In the genomic region with DNA sequence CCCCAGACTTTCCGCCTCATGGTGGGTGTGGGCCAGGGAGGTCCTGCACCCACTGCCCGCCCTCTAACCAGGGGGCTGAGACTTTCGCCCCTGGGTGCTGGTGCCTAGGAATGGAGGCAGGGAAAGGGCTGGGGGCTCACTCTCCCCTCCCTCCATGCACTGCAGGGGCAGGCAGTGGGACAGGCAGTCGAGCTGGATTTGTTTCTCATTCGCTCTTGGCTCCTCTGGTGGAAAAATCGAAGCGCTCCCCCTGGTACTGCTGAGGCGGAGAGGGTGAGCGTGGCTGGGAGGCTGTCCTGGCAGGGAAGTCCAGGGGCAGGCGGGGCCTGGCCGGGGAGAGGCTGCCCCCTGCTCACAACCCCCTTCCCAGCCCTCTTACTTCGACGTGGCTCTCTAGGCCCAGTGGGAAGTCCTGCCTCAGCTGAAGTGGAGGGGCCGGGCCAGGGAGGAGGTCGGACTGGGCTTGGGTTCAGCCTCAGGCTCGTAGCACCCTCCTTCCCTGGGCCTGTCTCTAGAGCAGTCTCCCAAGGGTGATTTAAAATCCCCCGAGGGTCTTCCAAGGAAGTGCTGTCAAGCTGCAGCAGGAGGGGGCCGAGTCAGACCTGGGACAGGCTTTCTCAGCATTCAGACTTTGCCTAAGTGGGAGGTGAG, we compare ENCODE assay signal across 20 cellular contexts. TPM values are rescaled to one million over a fixed set of nuclear protein-coding genes. Genes with fewer than 3 reads are reported as not detected.
DNase-seq lines count a peak whose midpoint lies in the region; ATAC-seq, FAIRE-seq and TF ChIP-seq lines count a peak whose summit lies in the region.
"Had no signal": no experiment of that assay in that cellular context is flagged by ENCODE, and none has a peak within 500 bp of the region (broad histone marks: within the 10 kb centered on the region; RNA-seq: fewer than 3 reads in every experiment).

No MANE protein-coding gene starts in this region.

- POLR2A ChIA-PET in H1 (lab: Charles Lee; ENCODE audit: partially characterized antibody) = no interaction called here

- FAIRE-seq in H1 (lab: Jason Lieb, UNC) = no peak
- FAIRE-seq: small intestine had no signal

- H4K8ac ChIP-seq in H9 (replicated peaks; ENCODE audit: insufficient read length, low read depth, low read length) = no peak overlapping the region
- peak overlapping the region; percentile 72; the same call in 1 of the 2 replicates for H4K8ac ChIP-seq in H1 (ENCODE audit: extremely low read depth, insufficient read depth, low read length)

- TF ChIP-seq POLR2A in H1 (IDR thresholded peaks at IDR 0.05; ENCODE audit: control extremely low read depth in 1 of 2, low read depth in 2 of 2, low read length in 2 of 2) = no peak

- ATAC-seq in thoracic aorta (ENCODE audit: insufficient number of reproducible peaks, low FRiP score, low read depth) (no peak), HG02759 (IDR thresholded peaks at IDR 0.05; ENCODE audit: unreplicated experiment) (no peak)
- no peak for ATAC-seq in stimulated activated naive CD8-positive, alpha-beta T cell treated with anti-CD3 and anti-CD28 coated beads, Interleukin-15, amount 100 ng/mL, for 72 hours
- ATAC-seq: esophagus mucosa, left lobe of liver had no signal

- H2BK12ac ChIP-seq in H9 (ENCODE audit: insufficient read length, low read depth, low read length) = no peak overlapping the region
- H2BK12ac ChIP-seq in H1 (ENCODE audit: low read depth, low read length) = no peak overlapping the region

- H3K27ac Mint-ChIP-seq in H9 = no peak overlapping the region; a peak in 1 of 7 replicates
- H3K27ac Mint-ChIP-seq in mesothelial cell of epicardium = peak overlapping the region; percentile 82
- H3K27ac Mint-ChIP-seq in stimulated activated naive CD8-positive, alpha-beta T cell treated with anti-CD3 and anti-CD28 coated beads, Interleukin-15, amount 100 ng/mL, for 72 hours = no peak overlapping the region
- H3K27ac Mint-ChIP-seq: dendritic cell treated with granulocyte-macrophage colony-stimulating factor and Interleukin-4, amounts not matched to agents 40 ng/mL and 50 ng/mL, for 4 days; IgD-negative memory B cell had no signal

- H3K4me3 ChIP-seq in H1 (ENCODE audit: extremely low read depth in 1 of 4, insufficient read depth in 2 of 4, low read depth in 3 of 4, low read length in 4 of 4) (no peak overlapping the region), thoracic aorta (peak overlapping the region; percentile 7)
- H3K4me3 ChIP-seq: BLaER1 treated with 17β-estradiol and CSF1 and Interleukin-3, amounts not matched to agents 10 nM and 100 nM had no signal

- H3K79me1 ChIP-seq in H9 (ENCODE audit: insufficient read depth, low read depth, low read length, poor library complexity, severe bottlenecking) (no peaks in the 10 kb centered on the region), H1 (ENCODE audit: low read depth, low read length) (no peaks in the 10 kb centered on the region)

- H3K36me3 ChIP-seq in H1 (ENCODE audit: control insufficient read depth in 2 of 4, insufficient read depth in 4 of 4, low read length in 3 of 4) (no peaks in the 10 kb centered on the region), thoracic aorta (no peaks in the 10 kb centered on the region)
- H3K36me3 ChIP-seq: BLaER1 treated with 17β-estradiol and CSF1 and Interleukin-3, amounts not matched to agents 10 nM and 100 nM had no signal

- DNase-seq in H9 (peak; percentile 31), H1 (ENCODE audit: low read depth in 1 of 2, low spot score in 2 of 2) (no peak), mesothelial cell of epicardium (ENCODE audit: low spot score in 2 of 2, unreplicated experiment in 2 of 2) (no peak), thoracic aorta (ENCODE audit: low spot score) (no peak), cerebellum (ENCODE audit: low spot score) (no peak)
- no peak for DNase-seq in stimulated activated naive CD8-positive, alpha-beta T cell treated with anti-CD3 and anti-CD28 coated beads, Interleukin-15, amount 100 ng/mL, for 72 hours
- DNase-seq in activated naive CD4-positive, alpha-beta T cell treated with anti-CD3 and anti-CD28 coated beads, Interleukin-2, amount 50 U/mL, for 16 hours = no peak
- DNase-seq: GOT3; hippocampal formation; NCI-H1092; NK-92 treated with Interleukin-12 subunit alpha and Interleukin-12 subunit beta, amount 100 ng/mL, for 24 hours; small intestine; stimulated activated naive CD4-positive, alpha-beta T cell had no signal

- H2BK15ac ChIP-seq in H9 (ENCODE audit: low read depth, low read length) (no peak overlapping the region), H1 (ENCODE audit: low read length) (0 out of 2 replicates have a peak overlapping the region, but pooled peaks have one; percentile 81)

- H3T11ph ChIP-seq in H9 (ENCODE audit: low read length) = no peak overlapping the region

- no peak overlapping the region for H2BK20ac ChIP-seq in H9 (ENCODE audit: low read depth, low read length, poor library complexity, severe bottlenecking)
- no peak overlapping the region for H2BK20ac ChIP-seq in H1 (ENCODE audit: low read length)

- H2AFZ ChIP-seq in H9 (ENCODE audit: low read length) (no peak overlapping the region), H1 (ENCODE audit: low read length) (no peak overlapping the region)

- H3K4ac ChIP-seq in H9 (ENCODE audit: low read depth, low read length) (no peak overlapping the region), H1 (replicated peaks; ENCODE audit: insufficient read length, low read depth, low read length) (no peak overlapping the region)

- H3K36me3 Mint-ChIP-seq in H9 (ENCODE audit: insufficient read depth in 1 of 3, low read depth in 3 of 3) (no peaks in the 10 kb centered on the region; a peak in 1 of 7 replicates), mesothelial cell of epicardium (no peaks in the 10 kb centered on the region)
- H3K36me3 Mint-ChIP-seq: IgD-negative memory B cell had no signal

- TF ChIP-seq CTCF in H9 (conservative IDR thresholded peaks at IDR 0.05) (no peak), H1 (IDR thresholded peaks at IDR 0.05; ENCODE audit: control extremely low read depth in 1 of 3, insufficient read depth in 1 of 3, low read depth in 1 of 3, low read length in 3 of 3) (no peak), mesothelial cell of epicardium (IDR thresholded peaks at IDR 0.05; ENCODE audit: unreplicated experiment) (no peak), thoracic aorta (IDR thresholded peaks at IDR 0.05) (no peak)

- H4K20me1 ChIP-seq in H9 (ENCODE audit: control insufficient read depth, insufficient read depth, insufficient read length) (no peaks in the 10 kb centered on the region), H1 (replicated peaks in 1 of 2; ENCODE audit: control insufficient read depth in 1 of 2, insufficient read depth in 2 of 2, low read length in 2 of 2) (no peaks in the 10 kb centered on the region)
- H4K20me1 ChIP-seq: BLaER1 treated with 17β-estradiol and CSF1 and Interleukin-3, amounts not matched to agents 10 nM and 100 nM had no signal

- H3K27me3 ChIP-seq in H9 (ENCODE audit: insufficient read depth, low read length) = no peaks in the 10 kb centered on the region
- no peaks in the 10 kb centered on the region for H3K27me3 ChIP-seq in H1 (replicated peaks in 1 of 4; ENCODE audit: control insufficient read depth in 3 of 4, extremely low read depth in 1 of 4, insufficient read depth in 3 of 4, low read length in 3 of 4)
- H3K27me3 ChIP-seq in thoracic aorta (replicated peaks; ENCODE audit: insufficient read depth) = no peaks in the 10 kb centered on the region
- H3K27me3 ChIP-seq: BLaER1 treated with 17β-estradiol and CSF1 and Interleukin-3, amounts not matched to agents 10 nM and 100 nM; neutrophil had no signal

- H3K79me2 ChIP-seq in H9 (ENCODE audit: insufficient read depth, low read length) = no peaks in the 10 kb centered on the region
- H3K79me2 ChIP-seq in H1 (ENCODE audit: control insufficient read depth in 1 of 2, insufficient read depth in 2 of 2, low read length in 2 of 2) = no peaks in the 10 kb centered on the region

- no peak for TF ChIP-seq EP300 in H1 (IDR thresholded peaks at IDR 0.05; ENCODE audit: borderline replicate concordance in 1 of 2, low read depth in 2 of 2, low read length in 2 of 2)

- H4K5ac ChIP-seq in H9 (ENCODE audit: insufficient read length, low read depth, low read length) (no peak overlapping the region), H1 (ENCODE audit: insufficient read length, low read depth, low read length) (no peak overlapping the region)

- H3K4me1 ChIP-seq in H9 (ENCODE audit: insufficient read depth, low read length) (no peaks in the 10 kb centered on the region), H1 (replicated peaks in 1 of 4; ENCODE audit: control insufficient read depth in 3 of 4, insufficient read depth in 4 of 4, low read length in 3 of 4) (peaks cover 0 to 10% (median 3%) of the 10 kb centered on the region in 4 experiments; a peak in 4 of 7 replicates), thoracic aorta (ENCODE audit: control insufficient read depth in 1 of 2, low read depth in 2 of 2) (peaks cover 17 to 38% of the 10 kb centered on the region in 2 donors)

- H2BK120ac ChIP-seq in H9 (ENCODE audit: low read depth, low read length, poor library complexity, severe bottlenecking) = no peak overlapping the region
- H2BK120ac ChIP-seq in H1 (replicated peaks; ENCODE audit: low read depth, low read length) = no peak overlapping the region

- H3K23me2 ChIP-seq in H9 (ENCODE audit: insufficient read length, low read depth, low read length, poor library complexity, severe bottlenecking) = no peaks in the 10 kb centered on the region
- H3K23me2 ChIP-seq in H1 (ENCODE audit: low read depth, low read length) = no peaks in the 10 kb centered on the region

- no peak overlapping the region for H2BK5ac ChIP-seq in H9 (ENCODE audit: insufficient read length, low read length)
- no peak overlapping the region for H2BK5ac ChIP-seq in H1 (ENCODE audit: low read depth, low read length)

- CTCF ChIA-PET in H1 (lab: Charles Lee; ENCODE audit: partially characterized antibody) = interaction anchor here (1.3 to 6.9 kb wide), 4 partner anchors 11 to 80 kb away, joined by 3 to 46 read pairs (median 4); no protein-coding TSS in a partner anchor

- H3K27ac ChIP-seq in H9 (ENCODE audit: insufficient read length, low read depth, low read length) = no peak overlapping the region
- no peak overlapping the region for H3K27ac ChIP-seq in H1 (ENCODE audit: low read depth, low read length)
- H3K27ac ChIP-seq in thoracic aorta = peak overlapping the region in 1 of 2 donors; percentile 26
- H3K27ac ChIP-seq: BLaER1 treated with 17β-estradiol and CSF1 and Interleukin-3, amounts not matched to agents 10 nM and 100 nM; neutrophil had no signal

- no CpG with 5 or more reads among the region's 18 CpGs for WGBS in H9 (ENCODE audit: extremely low coverage, insufficient read length, low lambda C conversion rate)
- WGBS in H1 (ENCODE audit: extremely low coverage in 1 of 2, insufficient coverage in 1 of 2, insufficient read length in 1 of 2, insufficient replicate concordance in 2 of 2, low coverage in 1 of 2, low lambda C conversion rate in 2 of 2, missing lambda C conversion rate in 1 of 2), 2 experiments = 85% methylated on average over 16 of the region's 18 CpGs; no CpG with 5 or more reads in 1 of the 2 experiments

- H3K9me3 ChIP-seq in H9 (ENCODE audit: control insufficient read depth, low read depth, low read length) = no peaks in the 10 kb centered on the region
- no peaks in the 10 kb centered on the region for H3K9me3 ChIP-seq in H1 (ENCODE audit: insufficient read depth in 2 of 2, low read depth in 1 of 2, low read length in 1 of 2)
- H3K9me3 ChIP-seq in thoracic aorta = no peaks in the 10 kb centered on the region
- H3K9me3 ChIP-seq: BLaER1 treated with 17β-estradiol and CSF1 and Interleukin-3, amounts not matched to agents 10 nM and 100 nM; neutrophil had no signal

- TF ChIP-seq RAD21 in H1 (IDR thresholded peaks at IDR 0.05 in 1 of 2, conservative IDR thresholded peaks at IDR 0.05 in 1 of 2; ENCODE audit: low read depth in 2 of 2, low read length in 2 of 2) = no peak

- no peak overlapping the region for H3K4me2 ChIP-seq in H9 (ENCODE audit: insufficient read depth, insufficient read length, low read length)
- no peak overlapping the region for H3K4me2 ChIP-seq in H1 (ENCODE audit: insufficient read depth in 1 of 2, low read depth in 2 of 2, low read length in 2 of 2)

- H3K23ac ChIP-seq in H9 (ENCODE audit: insufficient read length, low read depth, low read length) = no peak overlapping the region
- H3K23ac ChIP-seq in H1 (ENCODE audit: insufficient read length) = no peak overlapping the region

- no peak overlapping the region for H3K56ac ChIP-seq in H9 (ENCODE audit: insufficient read length, low read depth, low read length)
- no peak overlapping the region for H3K56ac ChIP-seq in H1 (replicated peaks; ENCODE audit: insufficient read length, low read depth, low read length)

- no peak overlapping the region for H4K91ac ChIP-seq in H9 (ENCODE audit: insufficient read length, low read depth, low read length)
- no peak overlapping the region for H4K91ac ChIP-seq in H1 (replicated peaks; ENCODE audit: insufficient read length, low read length)

- H3K14ac ChIP-seq in H9 (ENCODE audit: insufficient read depth, low read length) (no peak overlapping the region), H1 (ENCODE audit: insufficient read length) (no peak overlapping the region)

- no peak overlapping the region for H2AK5ac ChIP-seq in H9 (ENCODE audit: insufficient read length, low read length)
- no peak overlapping the region for H2AK5ac ChIP-seq in H1 (ENCODE audit: low read depth, low read length)

- H3K9ac ChIP-seq in H9 (ENCODE audit: extremely low read depth, insufficient read length, low read length) (no peak overlapping the region), H1 (replicated peaks in 1 of 4; ENCODE audit: extremely low read depth in 1 of 4, low read depth in 3 of 4, low read length in 3 of 4) (no peak overlapping the region)

- H3K27me3 Mint-ChIP-seq in H9 (ENCODE audit: low read depth) (peaks cover 25% of the 10 kb centered on the region), mesothelial cell of epicardium (ENCODE audit: low read depth) (no peaks in the 10 kb centered on the region)
- peaks cover 40% of the 10 kb centered on the region for H3K27me3 Mint-ChIP-seq in stimulated activated naive CD8-positive, alpha-beta T cell treated with anti-CD3 and anti-CD28 coated beads, Interleukin-15, amount 100 ng/mL, for 72 hours

- no peak overlapping the region for H3K18ac ChIP-seq in H9 (ENCODE audit: insufficient read length, low read depth, low read length)
- H3K18ac ChIP-seq in H1 (ENCODE audit: extremely low read depth, low read length) = no peak overlapping the region; the same call in 1 of the 2 replicates

- no peak overlapping the region for H3K4me3 Mint-ChIP-seq in H9
- H3K4me3 Mint-ChIP-seq in mesothelial cell of epicardium = no peak overlapping the region
- H3K4me3 Mint-ChIP-seq in stimulated activated naive CD8-positive, alpha-beta T cell treated with anti-CD3 and anti-CD28 coated beads, Interleukin-15, amount 100 ng/mL, for 72 hours = no peak overlapping the region
- H3K4me3 Mint-ChIP-seq: dendritic cell treated with granulocyte-macrophage colony-stimulating factor and Interleukin-4, amounts not matched to agents 40 ng/mL and 50 ng/mL, for 4 days; IgD-negative memory B cell had no signal

- H3K9me3 Mint-ChIP-seq in H9 (no peaks in the 10 kb centered on the region), mesothelial cell of epicardium (no peaks in the 10 kb centered on the region)
- H3K9me3 Mint-ChIP-seq in stimulated activated naive CD8-positive, alpha-beta T cell treated with anti-CD3 and anti-CD28 coated beads, Interleukin-15, amount 100 ng/mL, for 72 hours = no peaks in the 10 kb centered on the region
- H3K9me3 Mint-ChIP-seq: dendritic cell treated with granulocyte-macrophage colony-stimulating factor and Interleukin-4, amounts not matched to agents 40 ng/mL and 50 ng/mL, for 4 days had no signal

- H3K4me1 Mint-ChIP-seq in H9 = peaks cover 3 to 21% of the 10 kb centered on the region in 2 experiments; a peak in 3 of 4 replicates
- H3K4me1 Mint-ChIP-seq in mesothelial cell of epicardium = peaks cover 61% of the 10 kb centered on the region
- no peaks in the 10 kb centered on the region for H3K4me1 Mint-ChIP-seq in stimulated activated naive CD8-positive, alpha-beta T cell treated with anti-CD3 and anti-CD28 coated beads, Interleukin-15, amount 100 ng/mL, for 72 hours
- H3K4me1 Mint-ChIP-seq: IgD-negative memory B cell had no signal

RNA-seq across cellular contexts. Expression of gene TMEM92, which starts 16.6 kb away (rescaled TPM):
- 10.9 and 11.2 TPM in 2 replicates for total RNA-seq in H9 (2021)
- total RNA-seq in H1 (2021; fragmentation: NEBNext Ultra II Directional; extraction: Animal tissue kit (Norgen Biotek cat#: 25700)) = 11.9 and 12.2 TPM in 2 replicates
- 24.8 and 39.2 TPM in 2 replicates for polyA plus RNA-seq in H1 (2011; rRNA removed)
- polyA plus RNA-seq in H1 (2011; cell fraction: cytosol; rRNA removed) = 14.9 TPM
- 13.5 TPM for polyA plus RNA-seq in H1 (2011; cell fraction: nucleus; rRNA removed)
- polyA plus RNA-seq in H1 (2012, experiment 1 of 2) = 12.3 to 17.0 TPM (median 15.6 TPM) in 4 replicates
- polyA plus RNA-seq in H1 (2012, experiment 2 of 2) = 17.9 TPM
- polyA plus RNA-seq in H1 (2013, experiment 1 of 2) = 23.2 TPM
- 31.1 TPM for polyA plus RNA-seq in H1 (2013, experiment 2 of 2)
- polyA minus RNA-seq in H1 (2011; rRNA and poly(A)+ RNA removed) = 6.3 and 10.4 TPM in 2 replicates
- polyA minus RNA-seq in H1 (2011; cell fraction: cytosol; rRNA and poly(A)+ RNA removed) = 15.3 TPM
- 12.1 TPM for polyA minus RNA-seq in H1 (2011; cell fraction: nucleus; rRNA and poly(A)+ RNA removed)
- total RNA-seq in mesothelial cell of epicardium = 2.7 to 3.9 TPM (median 3.6 TPM) in 3 replicates
- total RNA-seq in thoracic aorta = 1 to 10 TPM in 1 of 2 donors, under 1 TPM in 1; 0.28 to 1.4 TPM
- total RNA-seq in cerebellum = not detected
- polyA plus RNA-seq: IgD-negative memory B cell had no signal

RNA-seq across cellular contexts. Expression of gene COL1A1, which starts 56.3 kb away (rescaled TPM):
- total RNA-seq in H9 (2021) (104 and 112 TPM in 2 replicates), mesothelial cell of epicardium (3,780 to 4,004 TPM (median 3,972 TPM) in 3 replicates), thoracic aorta (100 to 1,000 TPM; 261 to 270 TPM), cerebellum (61.2 TPM)
- total RNA-seq in H1 (2021; fragmentation: NEBNext Ultra II Directional; extraction: Animal tissue kit (Norgen Biotek cat#: 25700)) = 80.4 and 88.1 TPM in 2 replicates
- 14.1 and 27.3 TPM in 2 replicates for polyA plus RNA-seq in H1 (2011; rRNA removed)
- 9.3 TPM for polyA plus RNA-seq in H1 (2011; cell fraction: cytosol; rRNA removed)
- 112 TPM for polyA plus RNA-seq in H1 (2011; cell fraction: nucleus; rRNA removed)
- polyA plus RNA-seq in H1 (2012, experiment 1 of 2) = 59.0 to 109 TPM (median 93.2 TPM) in 4 replicates
- polyA plus RNA-seq in H1 (2012, experiment 2 of 2) = 56.3 TPM
- 109 TPM for polyA plus RNA-seq in H1 (2013, experiment 1 of 2)
- 85.3 TPM for polyA plus RNA-seq in H1 (2013, experiment 2 of 2)
- 50.2 and 51.4 TPM in 2 replicates for polyA minus RNA-seq in H1 (2011; rRNA and poly(A)+ RNA removed)
- polyA minus RNA-seq in H1 (2011; cell fraction: cytosol; rRNA and poly(A)+ RNA removed) = 33.6 TPM
- polyA minus RNA-seq in H1 (2011; cell fraction: nucleus; rRNA and poly(A)+ RNA removed) = 122 TPM

Comparison
In these comparisons a context has a peak if more than half of its experiments do, and no peak if none do; other contexts are left out.
1. RNA of gene COL1A1, which starts 56.3 kb away (total RNA-seq): 3,780 to 4,004 TPM in mesothelial cell of epicardium; 261 to 270 TPM in thoracic aorta, 104 to 112 TPM in H9, 80.4 to 88.1 TPM in H1 and 61.2 TPM in cerebellum (single experiment); every median in the first group is over 10 times any median in the second.